ENCODE assay signal across 1 cellular context in the genomic region with DNA sequence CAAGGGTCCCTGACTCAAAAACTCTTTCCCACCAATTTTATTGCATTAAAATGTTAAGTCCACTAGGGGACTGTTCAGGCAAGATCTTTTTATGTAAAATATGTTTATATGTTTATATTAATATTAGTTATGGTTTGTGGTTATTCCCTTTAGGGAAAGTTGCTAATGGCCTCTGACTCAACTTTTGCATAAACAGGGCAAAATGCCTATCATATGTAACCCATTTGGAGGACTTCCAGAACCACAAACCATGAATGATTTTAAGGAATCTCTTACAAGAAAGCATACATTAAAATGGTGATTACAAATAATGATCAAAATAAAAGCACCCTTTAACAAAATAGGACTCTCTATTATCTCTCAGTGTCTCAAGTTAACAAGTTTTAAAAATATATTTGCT.
TF ChIP-seq lines count a peak whose summit lies in the region.

No MANE protein-coding gene starts in this region.

TF ChIP-seq in HepG2, 621 proteins besides CTCF, POLR2A, EP300 and RAD21 (continued from another document):
- TF ChIP-seq, protein P1, sequence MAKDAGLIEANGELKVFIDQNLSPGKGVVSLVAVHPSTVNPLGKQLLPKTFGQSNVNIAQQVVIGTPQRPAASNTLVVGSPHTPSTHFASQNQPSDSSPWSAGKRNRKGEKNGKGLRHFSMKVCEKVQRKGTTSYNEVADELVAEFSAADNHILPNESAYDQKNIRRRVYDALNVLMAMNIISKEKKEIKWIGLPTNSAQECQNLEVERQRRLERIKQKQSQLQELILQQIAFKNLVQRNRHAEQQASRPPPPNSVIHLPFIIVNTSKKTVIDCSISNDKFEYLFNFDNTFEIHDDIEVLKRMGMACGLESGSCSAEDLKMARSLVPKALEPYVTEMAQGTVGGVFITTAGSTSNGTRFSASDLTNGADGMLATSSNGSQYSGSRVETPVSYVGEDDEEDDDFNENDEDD (CRISPR knock-in tag; IDR thresholded peaks at IDR 0.05; ENCODE audit: borderline replicate concordance), result no peak
- TF ChIP-seq ZNF441 (CRISPR knock-in tag; IDR thresholded peaks at IDR 0.05; ENCODE audit: borderline replicate concordance) (no peak), THAP11 (CRISPR knock-in tag; IDR thresholded peaks at IDR 0.05) (no peak), ARNTL (CRISPR knock-in tag; IDR thresholded peaks at IDR 0.05) (no peak), ZSCAN22 (CRISPR knock-in tag; IDR thresholded peaks at IDR 0.05) (no peak), NFE2 (CRISPR knock-in tag; IDR thresholded peaks at IDR 0.05) (no peak), ZNF143 (CRISPR knock-in tag; IDR thresholded peaks at IDR 0.05) (no peak), PHF5A (CRISPR knock-in tag; IDR thresholded peaks at IDR 0.05; ENCODE audit: low read depth, unreplicated experiment) (no peak), FOXA1 (IDR thresholded peaks at IDR 0.05) (no peak), FOXA1 (CRISPR knock-in tag; IDR thresholded peaks at IDR 0.05) (no peak), NR2C2 (CRISPR knock-in tag; IDR thresholded peaks at IDR 0.05; ENCODE audit: borderline replicate concordance) (no peak)
- TF ChIP-seq, protein P2, sequence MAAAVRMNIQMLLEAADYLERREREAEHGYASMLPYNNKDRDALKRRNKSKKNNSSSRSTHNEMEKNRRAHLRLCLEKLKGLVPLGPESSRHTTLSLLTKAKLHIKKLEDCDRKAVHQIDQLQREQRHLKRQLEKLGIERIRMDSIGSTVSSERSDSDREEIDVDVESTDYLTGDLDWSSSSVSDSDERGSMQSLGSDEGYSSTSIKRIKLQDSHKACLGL (CRISPR knock-in tag; IDR thresholded peaks at IDR 0.05), result no peak
- TF ChIP-seq, protein P3, sequence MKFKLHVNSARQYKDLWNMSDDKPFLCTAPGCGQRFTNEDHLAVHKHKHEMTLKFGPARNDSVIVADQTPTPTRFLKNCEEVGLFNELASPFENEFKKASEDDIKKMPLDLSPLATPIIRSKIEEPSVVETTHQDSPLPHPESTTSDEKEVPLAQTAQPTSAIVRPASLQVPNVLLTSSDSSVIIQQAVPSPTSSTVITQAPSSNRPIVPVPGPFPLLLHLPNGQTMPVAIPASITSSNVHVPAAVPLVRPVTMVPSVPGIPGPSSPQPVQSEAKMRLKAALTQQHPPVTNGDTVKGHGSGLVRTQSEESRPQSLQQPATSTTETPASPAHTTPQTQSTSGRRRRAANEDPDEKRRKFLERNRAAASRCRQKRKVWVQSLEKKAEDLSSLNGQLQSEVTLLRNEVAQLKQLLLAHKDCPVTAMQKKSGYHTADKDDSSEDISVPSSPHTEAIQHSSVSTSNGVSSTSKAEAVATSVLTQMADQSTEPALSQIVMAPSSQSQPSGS (CRISPR knock-in tag; IDR thresholded peaks at IDR 0.05), result no peak
